ENCODE assay signal across 29 cellular contexts in genomic region chr1:64601207-64601606, GRCh38.
A peak's percentile ranks its signal among the peaks of the same experiment; 100 is the strongest.
DNase-seq lines count a peak whose midpoint lies in the region; ATAC-seq and TF ChIP-seq lines count a peak whose summit lies in the region.
"Had no signal": no experiment of that assay in that cellular context is flagged by ENCODE, and none has a peak within 500 bp of the region (broad histone marks: within the 10 kb centered on the region; RNA-seq: fewer than 3 reads in every experiment).

No MANE protein-coding gene starts in this region.

- no peak for ATAC-seq in GM21526 (IDR thresholded peaks at IDR 0.05; ENCODE audit: low FRiP score, unreplicated experiment)
- ATAC-seq: body of pancreas, GM12878, left lung had no signal

- H3K4me3 ChIP-seq in MM.1S (ENCODE audit: low read length): no peak overlapping the region
- H3K4me3 ChIP-seq: body of pancreas, GM12878, GM23248, left lung, sigmoid colon, SK-N-MC had no signal

- CTCF ChIA-PET in activated naive CD4-positive, alpha-beta T cell treated with anti-CD3 and anti-CD28 coated beads, Interleukin-2, amount 10 ng/mL, durations not matched to agents 7 days and 5 days (lab: Charles Lee): no interaction called here

- no peaks in the 10 kb centered on the region for H3K36me3 Mint-ChIP-seq in activated naive CD4-positive, alpha-beta T cell treated with anti-CD3 and anti-CD28 coated beads, Interleukin-2, amount 10 ng/mL, durations not matched to agents 7 days and 5 days
- H3K36me3 Mint-ChIP-seq: CD14-positive monocyte had no signal

- H3K79me2 ChIP-seq in MM.1S (ENCODE audit: low read length): no peaks in the 10 kb centered on the region

- H3K27me3 Mint-ChIP-seq in activated naive CD4-positive, alpha-beta T cell treated with anti-CD3 and anti-CD28 coated beads, Interleukin-2, amount 10 ng/mL, durations not matched to agents 7 days and 5 days: no peaks in the 10 kb centered on the region
- H3K27me3 Mint-ChIP-seq: activated CD4-positive, alpha-beta T cell treated with anti-CD3 and anti-CD28 coated beads, Interleukin-2, amount 10 ng/mL, durations not matched to agents 24 days and 14 days had no signal

- no peak overlapping the region for H3K27ac ChIP-seq in MM.1S (ENCODE audit: low read length)
- H3K27ac ChIP-seq: body of pancreas, GM23248, HL-60, left lung, sigmoid colon, SK-N-MC, VCaP had no signal

- H3K27me3 ChIP-seq in MM.1S (replicated peaks; ENCODE audit: insufficient read depth, low read length): no peaks in the 10 kb centered on the region
- H3K27me3 ChIP-seq: body of pancreas, left lung, sigmoid colon had no signal

- H3K9me3 Mint-ChIP-seq in activated naive CD4-positive, alpha-beta T cell treated with anti-CD3 and anti-CD28 coated beads, Interleukin-2, amount 10 ng/mL, durations not matched to agents 7 days and 5 days: no peaks in the 10 kb centered on the region
- H3K9me3 Mint-ChIP-seq: activated CD4-positive, alpha-beta T cell treated with anti-CD3 and anti-CD28 coated beads, Interleukin-2, amount 10 ng/mL, durations not matched to agents 24 days and 14 days; HFFc6 had no signal

- H3K4me2 ChIP-seq in MM.1S (ENCODE audit: low read depth, low read length): no peak overlapping the region

- H3K9me3 ChIP-seq in MM.1S (replicated peaks; ENCODE audit: insufficient read depth, low read length): no peaks in the 10 kb centered on the region
- H3K9me3 ChIP-seq: body of pancreas, left lung, sigmoid colon had no signal

- no peaks in the 10 kb centered on the region for H3K9me2 ChIP-seq in MM.1S (replicated peaks; ENCODE audit: insufficient read depth, low read length)

- TF ChIP-seq CTCF in MM.1S (IDR thresholded peaks at IDR 0.05; ENCODE audit: low read length): no peak

- no peaks in the 10 kb centered on the region for H3K4me1 Mint-ChIP-seq in activated naive CD4-positive, alpha-beta T cell treated with anti-CD3 and anti-CD28 coated beads, Interleukin-2, amount 10 ng/mL, durations not matched to agents 7 days and 5 days
- H3K4me1 Mint-ChIP-seq: activated CD4-positive, alpha-beta T cell treated with anti-CD3 and anti-CD28 coated beads, Interleukin-2, amount 10 ng/mL, durations not matched to agents 24 days and 14 days had no signal

- DNase-seq in DMS 273 treated with DMSO at 0.1 percent for 48 hours (lab: John Stamatoyannopoulos, UW) (peak; percentile 84), NCI-H1105 treated with DMSO at 0.1 percent for 48 hours (lab: John Stamatoyannopoulos, UW) (peak; percentile 29), NCI-H82 treated with DMSO at 0.1 percent for 48 hours (lab: John Stamatoyannopoulos, UW; ENCODE audit: unreplicated experiment) (peak; percentile 59), myocyte (ENCODE audit: low read depth) (peak; percentile 21), MM.1S (no peak)
- no peak for DNase-seq in activated naive CD4-positive, alpha-beta T cell treated with anti-CD3 and anti-CD28 coated beads, Interleukin-2, amount 10 ng/mL, durations not matched to agents 7 days and 5 days
- DNase-seq: activated CD4-positive, alpha-beta T cell treated with anti-CD3 and anti-CD28 coated beads, Interleukin-2, amount 10 ng/mL, durations not matched to agents 24 days and 14 days; activated gamma-delta T cell treated with Interleukin-2 at 50 U/mL for 16 hours; activated T-cell treated with anti-CD3 and anti-CD28 coated beads, Interleukin-2, amount 50 U/mL, for 1 hour; body of pancreas; dermis blood vessel endothelial cell; EL; GM23248; HFFc6; left lung; mesenchymal stem cell; NCI-H510A treated with DMSO at 0.1 percent for 48 hours; RPMI8226; sigmoid colon; stimulated activated CD4-positive, alpha-beta T cell treated with anti-CD3 and anti-CD28 coated beads, Interleukin-15, amount 100 ng/mL, for 24 hours; stimulated activated naive CD4-positive, alpha-beta T cell; T-helper 2 cell had no signal

- H3K27ac Mint-ChIP-seq in activated naive CD4-positive, alpha-beta T cell treated with anti-CD3 and anti-CD28 coated beads, Interleukin-2, amount 10 ng/mL, durations not matched to agents 7 days and 5 days: no peak overlapping the region
- H3K27ac Mint-ChIP-seq: activated CD4-positive, alpha-beta T cell treated with anti-CD3 and anti-CD28 coated beads, Interleukin-2, amount 10 ng/mL, durations not matched to agents 24 days and 14 days; CD14-positive monocyte; HFFc6; progenitor cell of endocrine pancreas had no signal

- no peaks in the 10 kb centered on the region for H3F3A ChIP-seq in MM.1S (ENCODE audit: insufficient read depth, low read length)

- no peaks in the 10 kb centered on the region for H3K4me1 ChIP-seq in MM.1S (ENCODE audit: low read length)
- H3K4me1 ChIP-seq: sigmoid colon had no signal

- H3K36me3 ChIP-seq in MM.1S (replicated peaks; ENCODE audit: insufficient read depth, low read length): no peaks in the 10 kb centered on the region
- H3K36me3 ChIP-seq: left lung, sigmoid colon had no signal

- H4K20me1 ChIP-seq in MM.1S (ENCODE audit: insufficient read depth, low read length): no peaks in the 10 kb centered on the region

- H3K4me3 Mint-ChIP-seq in activated naive CD4-positive, alpha-beta T cell treated with anti-CD3 and anti-CD28 coated beads, Interleukin-2, amount 10 ng/mL, durations not matched to agents 7 days and 5 days: no peak overlapping the region
- H3K4me3 Mint-ChIP-seq: activated CD4-positive, alpha-beta T cell treated with anti-CD3 and anti-CD28 coated beads, Interleukin-2, amount 10 ng/mL, durations not matched to agents 24 days and 14 days; CD14-positive monocyte; HFFc6 had no signal

- H3K9ac ChIP-seq in MM.1S (ENCODE audit: low read length): no peak overlapping the region
- H3K9ac ChIP-seq: GM23248 had no signal

- H2AFZ ChIP-seq in MM.1S (ENCODE audit: low read length): no peak overlapping the region
- H2AFZ ChIP-seq: GM23248 had no signal

Comparison
In these comparisons a context has a peak if more than half of its experiments do, and no peak if none do; other contexts are left out.
1. DNase-seq: peak in DMS 273 treated with DMSO at 0.1 percent for 48 hours (single experiment), NCI-H1105 treated with DMSO at 0.1 percent for 48 hours (single experiment), NCI-H82 treated with DMSO at 0.1 percent for 48 hours (single experiment) and myocyte (single experiment); none in MM.1S (single experiment) and activated naive CD4-positive, alpha-beta T cell treated with anti-CD3 and anti-CD28 coated beads, Interleukin-2, amount 10 ng/mL, durations not matched to agents 7 days and 5 days (single experiment).